1 cellular context compared by ENCODE assay signal in genomic region chr5:61401726-61402125, GRCh38.
TF ChIP-seq lines count a peak whose summit lies in the region.

No MANE protein-coding gene starts in this region.

TF ChIP-seq in GM12878, 131 proteins besides CTCF, POLR2A, EP300 and RAD21 (continued from another document):
- no peak for TF ChIP-seq ZNF687 (IDR thresholded peaks at IDR 0.05)
- TF ChIP-seq E4F1 (IDR thresholded peaks at IDR 0.05; ENCODE audit: borderline replicate concordance, partially characterized antibody): no peak
- TF ChIP-seq RB1 (IDR thresholded peaks at IDR 0.05; ENCODE audit: borderline replicate concordance): no peak
- TF ChIP-seq KDM1A (IDR thresholded peaks at IDR 0.05; ENCODE audit: borderline replicate concordance): no peak
- TF ChIP-seq HDAC2 (IDR thresholded peaks at IDR 0.05): no peak
- no peak for TF ChIP-seq ZNF217 (IDR thresholded peaks at IDR 0.05)
- no peak for TF ChIP-seq JUNB (IDR thresholded peaks at IDR 0.05)
TF ChIP-seq in GM12878: peak in this region for 0.
